12 cellular contexts compared by ENCODE assay signal in the genomic region with DNA sequence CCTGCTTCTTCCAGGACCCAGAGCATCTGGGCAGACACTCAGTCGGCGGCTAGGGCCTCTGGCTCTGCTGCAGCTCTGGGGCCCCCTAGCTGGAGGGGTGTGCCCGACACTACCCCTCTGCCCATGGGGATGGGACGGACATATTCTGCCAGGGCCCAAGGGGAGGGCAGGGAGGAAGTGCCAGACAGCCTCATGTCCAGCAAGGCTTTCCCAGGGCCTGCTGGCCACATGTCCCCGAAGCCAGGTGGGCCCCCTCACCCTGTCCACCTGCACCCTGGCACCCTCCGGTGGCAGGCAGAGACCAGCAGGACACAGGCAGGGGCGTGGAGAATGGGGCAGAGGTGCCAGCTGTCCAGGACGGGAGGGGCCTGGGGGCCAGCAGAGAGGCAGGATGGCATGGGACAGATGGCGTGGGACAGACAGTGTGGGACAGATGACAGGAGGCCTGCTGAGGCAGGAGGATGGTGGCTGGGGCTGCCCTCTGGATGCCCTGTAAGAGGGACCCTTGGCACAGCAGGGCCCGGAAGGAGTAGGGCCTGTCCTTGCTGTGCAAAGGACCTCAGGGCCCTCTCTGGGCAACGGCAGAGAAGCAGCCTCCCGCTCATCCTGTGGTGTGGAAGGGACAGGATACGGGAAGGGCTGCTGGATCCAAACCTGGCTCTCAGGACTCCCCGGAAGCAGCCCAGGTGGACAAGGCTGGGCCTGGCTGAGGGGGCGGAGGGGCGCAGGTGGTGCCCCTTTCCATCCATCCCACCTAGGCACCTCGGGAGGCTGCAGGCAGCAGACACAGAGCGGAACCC. TPM values are rescaled to one million over a fixed set of nuclear protein-coding genes. Genes with fewer than 3 reads are reported as not detected.
A peak's percentile ranks its signal among the peaks of the same experiment; 100 is the strongest.
DNase-seq lines count a peak whose midpoint lies in the region; ATAC-seq and TF ChIP-seq lines count a peak whose summit lies in the region.
"Had no signal": no experiment of that assay in that cellular context is flagged by ENCODE, and none has a peak within 500 bp of the region (broad histone marks: within the 10 kb centered on the region; RNA-seq: fewer than 3 reads in every experiment).

No MANE protein-coding gene starts in this region.

- no peaks in the 10 kb centered on the region for H3K4me1 ChIP-seq in PC-3 (ENCODE audit: insufficient read depth, low read length)
- H3K4me1 ChIP-seq in left ventricle myocardium inferior, result peaks cover 32% of the 10 kb centered on the region
- no peaks in the 10 kb centered on the region for H3K4me1 ChIP-seq in MM.1S (ENCODE audit: low read length)

- TF ChIP-seq CTCF in PC-3 (conservative IDR thresholded peaks at IDR 0.05; ENCODE audit: low read depth, low read length) (peak; percentile 38), left ventricle myocardium inferior (IDR thresholded peaks at IDR 0.05; ENCODE audit: borderline replicate concordance) (peak; percentile 25), retinal pigment epithelial cell (conservative IDR thresholded peaks at IDR 0.05; ENCODE audit: low read depth, low read length) (peak; percentile 27), MM.1S (IDR thresholded peaks at IDR 0.05; ENCODE audit: low read length) (no peak)

- ATAC-seq in PC-3, result peak; percentile 26; the same call in 1 of the 2 replicates

- H2AFZ ChIP-seq in PC-3 (ENCODE audit: low read length), result no peak overlapping the region
- H2AFZ ChIP-seq in MM.1S (ENCODE audit: low read length), result no peak overlapping the region

- H3K27ac ChIP-seq in PC-3 (ENCODE audit: low read length) (no peak overlapping the region), left ventricle myocardium inferior (replicated peaks) (no peak overlapping the region), MM.1S (ENCODE audit: low read length) (no peak overlapping the region)
- H3K27ac ChIP-seq: SK-N-MC, tibial nerve had no signal

- H3K9me2 ChIP-seq in PC-3 (replicated peaks; ENCODE audit: low read length) (no peaks in the 10 kb centered on the region), MM.1S (replicated peaks; ENCODE audit: insufficient read depth, low read length) (no peaks in the 10 kb centered on the region)

- H3K4me3 ChIP-seq in PC-3 (ENCODE audit: low read length), result no peak overlapping the region
- H3K4me3 ChIP-seq in left ventricle myocardium inferior, result no peak overlapping the region
- no peak overlapping the region for H3K4me3 ChIP-seq in retinal pigment epithelial cell (ENCODE audit: low read length)
- no peak overlapping the region for H3K4me3 ChIP-seq in MM.1S (ENCODE audit: low read length)
- H3K4me3 ChIP-seq: SK-N-MC, tibial nerve had no signal

- H3K79me2 ChIP-seq in PC-3 (ENCODE audit: low read length) (no peaks in the 10 kb centered on the region), MM.1S (ENCODE audit: low read length) (no peaks in the 10 kb centered on the region)

- DNase-seq in DMS53 (lab: John Stamatoyannopoulos, UW), result peak; percentile 22
- DNase-seq in DMS53 treated with DMSO at 0.1 percent for 48 hours (lab: John Stamatoyannopoulos, UW; ENCODE audit: unreplicated experiment), result no peak
- no peak for DNase-seq in PC-3
- DNase-seq in left ventricle myocardium inferior, result no peak
- no peak for DNase-seq in retinal pigment epithelial cell (ENCODE audit: low read depth)
- DNase-seq in MM.1S, result no peak
- no peak for DNase-seq in NCI-H748 treated with DMSO at 0.1 percent for 48 hours (lab: John Stamatoyannopoulos, UW)
- DNase-seq in NCI-H2196 treated with DMSO at 0.1 percent for 48 hours (lab: John Stamatoyannopoulos, UW; ENCODE audit: unreplicated experiment), result no peak
- DNase-seq: activated B cell treated with CpG ODN at 0.5 μM for 24 hours; effector memory CD4-positive, alpha-beta T cell had no signal

- BruUV-seq in PC-3 (replicated peaks; lab: Mats Ljungman, UMichigan), result no TSS peak

- H3K9ac ChIP-seq in PC-3 (ENCODE audit: low read length) (no peak overlapping the region), MM.1S (ENCODE audit: low read length) (no peak overlapping the region)

- H4K20me1 ChIP-seq in PC-3 (ENCODE audit: low read length), result no peaks in the 10 kb centered on the region
- no peaks in the 10 kb centered on the region for H4K20me1 ChIP-seq in MM.1S (ENCODE audit: insufficient read depth, low read length)

- H3K36me3 ChIP-seq in PC-3 (ENCODE audit: low read depth, low read length), result no peaks in the 10 kb centered on the region
- H3K36me3 ChIP-seq in left ventricle myocardium inferior, result no peaks in the 10 kb centered on the region
- H3K36me3 ChIP-seq in MM.1S (replicated peaks; ENCODE audit: insufficient read depth, low read length), result no peaks in the 10 kb centered on the region

- H3K4me2 ChIP-seq in PC-3 (ENCODE audit: low read length) (no peak overlapping the region), MM.1S (ENCODE audit: low read depth, low read length) (no peak overlapping the region)

- CTCF ChIA-PET in PC-3 (lab: Charles Lee), result no interaction called here

- H3K9me3 ChIP-seq in PC-3 (ENCODE audit: low read length) (no peaks in the 10 kb centered on the region), left ventricle myocardium inferior (replicated peaks) (no peaks in the 10 kb centered on the region), MM.1S (replicated peaks; ENCODE audit: insufficient read depth, low read length) (no peaks in the 10 kb centered on the region)
- H3K9me3 ChIP-seq: tibial nerve had no signal

- H3F3A ChIP-seq in PC-3 (ENCODE audit: low read length, unreplicated experiment), result no peaks in the 10 kb centered on the region
- no peaks in the 10 kb centered on the region for H3F3A ChIP-seq in MM.1S (ENCODE audit: insufficient read depth, low read length)

- POLR2A ChIA-PET in PC-3 (lab: Charles Lee; ENCODE audit: unreplicated experiment), result no interaction called here

- H3K27me3 ChIP-seq in PC-3 (ENCODE audit: low read length) (no peaks in the 10 kb centered on the region), left ventricle myocardium inferior (ENCODE audit: low read depth) (no peaks in the 10 kb centered on the region), MM.1S (replicated peaks; ENCODE audit: insufficient read depth, low read length) (no peaks in the 10 kb centered on the region)
- H3K27me3 ChIP-seq: tibial nerve had no signal

- intact Hi-C loops in PC-3 (cut with micrococcal nuclease), result no loop called here
- intact Hi-C loops in left ventricle myocardium inferior (cut with micrococcal nuclease), result no loop called here

RNA-seq across cellular contexts. Expression of gene CEBPG, which starts 29.1 kb away (rescaled TPM):
- 19.5 and 24.6 TPM in 2 replicates for total RNA-seq in PC-3 (2014; rRNA removed)
- total RNA-seq in left ventricle myocardium inferior, result 13.0 TPM
